ENCODE assay signal across 1 cellular context in genomic region chr13:53336441-53337160, GRCh38.
TF ChIP-seq lines count a peak whose summit lies in the region.

No MANE protein-coding gene starts in this region.

TF ChIP-seq in SK-N-SH treated with all-trans-retinoic acid at 6 μM for 48 hours, 23 proteins besides CTCF, POLR2A, EP300 and RAD21 (continued from another document):
- no peak for TF ChIP-seq PPARA (CRISPR knock-in tag; IDR thresholded peaks at IDR 0.05; ENCODE audit: borderline replicate concordance)
